Comparison of ENCODE assay signal across 17 cellular contexts in genomic region chr6:166004491-166005275, GRCh38.
DNase-seq lines count a peak whose midpoint lies in the region; ATAC-seq, FAIRE-seq and TF ChIP-seq lines count a peak whose summit lies in the region.
"Had no signal": no experiment of that assay in that cellular context is flagged by ENCODE, and none has a peak within 500 bp of the region (broad histone marks: within the 10 kb centered on the region; RNA-seq: fewer than 3 reads in every experiment).

No MANE protein-coding gene starts in this region.

- CTCF ChIA-PET in A549 (lab: Yijun Ruan, JAX): interaction anchor here (0.6 to 5.8 kb wide), 5 partner anchors 13 to 106 kb away, joined by 3 to 52 read pairs (median 7); no protein-coding TSS in a partner anchor

- DNase-seq in A549 (ENCODE audit: low read depth in 1 of 2, low spot score in 1 of 2) (no peak), hepatocyte (ENCODE audit: low spot score) (no peak), retina (peak; percentile 19), GM20000 (ENCODE audit: low spot score) (no peak), ACHN (no peak), HCEC 1CT (no peak)
- no peak for DNase-seq in natural killer cell treated with Interleukin-12 subunit alpha and Interleukin-12 subunit beta and Interleukin-15 and Interleukin-18, amount 100 ng/mL, for 72 hours (ENCODE audit: low spot score)
- DNase-seq: activated CD8-positive, alpha-beta T cell treated with anti-CD3 and anti-CD28 coated beads for 36 hours; activated T-cell treated with anti-CD3 and anti-CD28 coated beads, Interleukin-2, amount 50 U/mL, for 48 hours; CD8-positive, alpha-beta memory T cell; NCI-H1694; NCI-H226; WERI-Rb-1 had no signal

- TF ChIP-seq POLR2A in A549 (IDR thresholded peaks at IDR 0.05; ENCODE audit: low read length): no peak

- 83% methylated on average over 21 of the region's 21 CpGs for WGBS in A549 (ENCODE audit: missing lambda C conversion rate)
- 91% methylated on average over 21 of the region's 21 CpGs for WGBS in hepatocyte (ENCODE audit: low lambda C conversion rate, missing lambda C conversion rate)

- no peaks in the 10 kb centered on the region for H4K20me1 ChIP-seq in hepatocyte (ENCODE audit: insufficient read depth, poor library complexity, severe bottlenecking)

- TF ChIP-seq RAD21 in A549 (conservative IDR thresholded peaks at IDR 0.05 in 1 of 2, IDR thresholded peaks at IDR 0.05 in 1 of 2): no peak

- H3K9me2 ChIP-seq in hepatocyte (replicated peaks; ENCODE audit: insufficient read depth): no peaks in the 10 kb centered on the region

- H3K4me2 ChIP-seq in A549 (peak overlapping the region; percentile 99; the same call in 2 of the 3 replicates), hepatocyte (no peak overlapping the region)

- H3K9me3 Mint-ChIP-seq in natural killer cell treated with Interleukin-12 subunit alpha and Interleukin-12 subunit beta and Interleukin-15 and Interleukin-18, amount 100 ng/mL, for 72 hours: no peaks in the 10 kb centered on the region
- H3K9me3 Mint-ChIP-seq: activated CD8-positive, alpha-beta T cell treated with anti-CD3 and anti-CD28 coated beads for 36 hours had no signal

- no peak for ATAC-seq in A549
- no peak for ATAC-seq in natural killer cell treated with Interleukin-12 subunit alpha and Interleukin-12 subunit beta and Interleukin-15 and Interleukin-18, amount 100 ng/mL, for 72 hours
- ATAC-seq: activated CD8-positive, alpha-beta T cell treated with anti-CD3 and anti-CD28 coated beads for 36 hours had no signal

- no peak overlapping the region for H3K4me3 Mint-ChIP-seq in natural killer cell treated with Interleukin-12 subunit alpha and Interleukin-12 subunit beta and Interleukin-15 and Interleukin-18, amount 100 ng/mL, for 72 hours
- H3K4me3 Mint-ChIP-seq: activated CD8-positive, alpha-beta T cell treated with anti-CD3 and anti-CD28 coated beads for 36 hours; activated naive CD8-positive, alpha-beta T cell; CD8-positive, alpha-beta memory T cell had no signal

- peaks cover 39 to 44% of the 10 kb centered on the region in 2 donors for H3K27me3 Mint-ChIP-seq in natural killer cell treated with Interleukin-12 subunit alpha and Interleukin-12 subunit beta and Interleukin-15 and Interleukin-18, amount 100 ng/mL, for 72 hours

- H3K4me3 ChIP-seq in A549: no peak overlapping the region
- no peak overlapping the region for H3K4me3 ChIP-seq in hepatocyte

- peaks cover 0 to 4% of the 10 kb centered on the region in 2 donors for H3K4me1 Mint-ChIP-seq in natural killer cell treated with Interleukin-12 subunit alpha and Interleukin-12 subunit beta and Interleukin-15 and Interleukin-18, amount 100 ng/mL, for 72 hours (ENCODE audit: low read depth in 2 of 2)

- H3K27ac ChIP-seq in A549: peak overlapping the region; percentile 99
- no peak overlapping the region for H3K27ac ChIP-seq in hepatocyte
- H3K27ac ChIP-seq: WERI-Rb-1 had no signal

- TF ChIP-seq EP300 in A549 (IDR thresholded peaks at IDR 0.05): no peak

- FAIRE-seq in A549 (lab: Jason Lieb, UNC): no peak
- FAIRE-seq: keratinocyte had no signal

- peaks cover 13% of the 10 kb centered on the region; the same call in 2 of the 3 replicates for H3K9me3 ChIP-seq in A549
- H3K9me3 ChIP-seq in hepatocyte (ENCODE audit: low read depth): no peaks in the 10 kb centered on the region
- H3K9me3 ChIP-seq: breast epithelium had no signal

- peak overlapping the region; percentile 42 for H2AFZ ChIP-seq in hepatocyte

- no peak overlapping the region for H3K27ac Mint-ChIP-seq in natural killer cell treated with Interleukin-12 subunit alpha and Interleukin-12 subunit beta and Interleukin-15 and Interleukin-18, amount 100 ng/mL, for 72 hours
- H3K27ac Mint-ChIP-seq: activated CD8-positive, alpha-beta T cell treated with anti-CD3 and anti-CD28 coated beads for 36 hours; activated naive CD8-positive, alpha-beta T cell; CD8-positive, alpha-beta memory T cell had no signal

- H3K79me2 ChIP-seq in hepatocyte: no peaks in the 10 kb centered on the region

- H3K4me1 ChIP-seq in A549 (peaks cover 39% of the 10 kb centered on the region), hepatocyte (ENCODE audit: insufficient read depth) (peaks cover 23% of the 10 kb centered on the region)

- TF ChIP-seq CTCF in A549 (IDR thresholded peaks at IDR 0.05) (no peak), hepatocyte (IDR thresholded peaks at IDR 0.05; ENCODE audit: poor library complexity) (no peak), GM20000 (IDR thresholded peaks at IDR 0.05; ENCODE audit: extremely low read depth, missing control alignments) (no peak)

- POLR2A ChIA-PET in A549 (lab: Yijun Ruan, JAX): interaction anchor here (3.7 to 4.1 kb wide), 2 partner anchors 20 to 33 kb away, joined by 20 to 79 read pairs; no protein-coding TSS in a partner anchor

- H3K36me3 Mint-ChIP-seq in natural killer cell treated with Interleukin-12 subunit alpha and Interleukin-12 subunit beta and Interleukin-15 and Interleukin-18, amount 100 ng/mL, for 72 hours: no peaks in the 10 kb centered on the region
- H3K36me3 Mint-ChIP-seq: activated naive CD8-positive, alpha-beta T cell; CD8-positive, alpha-beta memory T cell had no signal

- peaks cover 35% of the 10 kb centered on the region for H3K27me3 ChIP-seq in hepatocyte

- in situ Hi-C loops in ACHN (cut with HindIII; ENCODE audit: low pct_ligation_motif_present, low pct_unique_long_range_greater_than_20kb, low sequenced_read_pairs): no loop called here

- H3K36me3 ChIP-seq in hepatocyte (replicated peaks; ENCODE audit: insufficient read depth, low read depth): no peaks in the 10 kb centered on the region
- H3K36me3 ChIP-seq: breast epithelium, WERI-Rb-1 had no signal

TF ChIP-seq in A549, 52 proteins besides CTCF, POLR2A, EP300 and RAD21 (continues in another document):
- TF ChIP-seq, protein P1, sequence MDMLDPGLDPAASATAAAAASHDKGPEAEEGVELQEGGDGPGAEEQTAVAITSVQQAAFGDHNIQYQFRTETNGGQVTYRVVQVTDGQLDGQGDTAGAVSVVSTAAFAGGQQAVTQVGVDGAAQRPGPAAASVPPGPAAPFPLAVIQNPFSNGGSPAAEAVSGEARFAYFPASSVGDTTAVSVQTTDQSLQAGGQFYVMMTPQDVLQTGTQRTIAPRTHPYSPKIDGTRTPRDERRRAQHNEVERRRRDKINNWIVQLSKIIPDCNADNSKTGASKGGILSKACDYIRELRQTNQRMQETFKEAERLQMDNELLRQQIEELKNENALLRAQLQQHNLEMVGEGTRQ (IDR thresholded peaks at IDR 0.05): no peak
- TF ChIP-seq, protein P2, sequence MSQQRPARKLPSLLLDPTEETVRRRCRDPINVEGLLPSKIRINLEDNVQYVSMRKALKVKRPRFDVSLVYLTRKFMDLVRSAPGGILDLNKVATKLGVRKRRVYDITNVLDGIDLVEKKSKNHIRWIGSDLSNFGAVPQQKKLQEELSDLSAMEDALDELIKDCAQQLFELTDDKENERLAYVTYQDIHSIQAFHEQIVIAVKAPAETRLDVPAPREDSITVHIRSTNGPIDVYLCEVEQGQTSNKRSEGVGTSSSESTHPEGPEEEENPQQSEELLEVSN (IDR thresholded peaks at IDR 0.05; ENCODE audit: borderline replicate concordance, low read depth): no peak
- TF ChIP-seq MAZ (IDR thresholded peaks at IDR 0.05; ENCODE audit: borderline replicate concordance, low read depth, low read length) (no peak), ATOH8 (CRISPR knock-in tag; IDR thresholded peaks at IDR 0.05; ENCODE audit: low read depth) (no peak), RCOR1 (IDR thresholded peaks at IDR 0.05; ENCODE audit: low read depth, low read length) (no peak), JUN (IDR thresholded peaks at IDR 0.05) (no peak)
- TF ChIP-seq, protein P3, sequence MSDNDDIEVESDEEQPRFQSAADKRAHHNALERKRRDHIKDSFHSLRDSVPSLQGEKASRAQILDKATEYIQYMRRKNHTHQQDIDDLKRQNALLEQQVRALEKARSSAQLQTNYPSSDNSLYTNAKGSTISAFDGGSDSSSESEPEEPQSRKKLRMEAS (IDR thresholded peaks at IDR 0.05): no peak

TF ChIP-seq in PFSK-1, 5 proteins besides CTCF, POLR2A, EP300 and RAD21:
- TF ChIP-seq TAF1 (IDR thresholded peaks at IDR 0.05; ENCODE audit: borderline replicate concordance, insufficient read depth, low read length) (peak; percentile 37; the same call in 1 of the 2 replicates), POLR2AphosphoS5 (IDR thresholded peaks at IDR 0.05; ENCODE audit: low read depth, low read length) (peak; percentile 42; the same call in 1 of the 2 replicates), REST (IDR thresholded peaks at IDR 0.05; ENCODE audit: insufficient read depth in 1 of 2, low read depth in 2 of 2, low read length in 2 of 2) (no peak)
